8 cellular contexts compared by ENCODE assay signal in genomic region chr3:114383875-114384557, GRCh38.
DNase-seq lines count a peak whose midpoint lies in the region; ATAC-seq lines count a peak whose summit lies in the region.

No MANE protein-coding gene starts in this region.

- peak; percentile 82 for ATAC-seq in HG02870 (IDR thresholded peaks at IDR 0.05; ENCODE audit: unreplicated experiment)
- ATAC-seq in activated CD4-positive, CD25-positive, alpha-beta regulatory T cell treated with anti-CD3 and anti-CD28 coated beads, Interleukin-2, amount 50 U/mL, for 24 hours = peak; percentile 86 to 88

- DNase-seq in SHP77 (lab: John Stamatoyannopoulos, UW) (peak; percentile 45 to 53), SHP77 treated with DMSO at 0.1 percent for 48 hours (lab: John Stamatoyannopoulos, UW) (no peak), NCI-H2107 treated with DMSO at 0.1 percent for 48 hours (lab: John Stamatoyannopoulos, UW; ENCODE audit: unreplicated experiment) (peak; percentile 77), cerebellar nuclear complex (lab: John Stamatoyannopoulos, UW) (peak; percentile 17 to 80), kidney tubule cell (ENCODE audit: low spot score) (peak; percentile 82)
- DNase-seq in stimulated activated CD4-positive, alpha-beta T cell treated with anti-CD3 and anti-CD28 coated beads, Interleukin-1b, Interleukin-23, amount 100 ng/mL, for 1 hour (ENCODE audit: low read depth in 2 of 2) = peak; percentile 14 to 46
